Comparison of ENCODE assay signal across 2 cellular contexts in genomic region chr10:72019085-72019876, GRCh38.
TF ChIP-seq lines count a peak whose summit lies in the region.

No MANE protein-coding gene starts in this region.

TF ChIP-seq in HEK293, 187 proteins besides CTCF, POLR2A, EP300 and RAD21 (continued from another document):
- no peak for TF ChIP-seq ZBTB10 (tag by site-specific recombination; IDR thresholded peaks at IDR 0.05)
TF ChIP-seq in HEK293: peak in this region for 2.

TF ChIP-seq in K562, 482 proteins besides CTCF, POLR2A, EP300 and RAD21 (continued from another document):
- TF ChIP-seq CUX1 (CRISPR knock-in tag; IDR thresholded peaks at IDR 0.05) (no peak), CEBPB (tag; IDR thresholded peaks at IDR 0.05) (no peak), SIN3A (IDR thresholded peaks at IDR 0.05; ENCODE audit: borderline replicate concordance in 2 of 2, control insufficient read depth in 1 of 2, low read depth in 2 of 2, low read length in 2 of 2) (no peak), ZNF77 (CRISPR knock-in tag; IDR thresholded peaks at IDR 0.05) (no peak), EWSR1 (IDR thresholded peaks at IDR 0.05; ENCODE audit: borderline replicate concordance, low read depth, partially characterized antibody) (no peak), GATAD2B (IDR thresholded peaks at IDR 0.05; ENCODE audit: borderline replicate concordance) (no peak), BCOR (IDR thresholded peaks at IDR 0.05) (peak; percentile 36; the same call in 1 of the 2 replicates), NCOR1 (IDR thresholded peaks at IDR 0.05) (no peak), XRCC4 (IDR thresholded peaks at IDR 0.05; ENCODE audit: extremely low read depth, insufficient read depth, insufficient read length) (no peak), ZFP36 (IDR thresholded peaks at IDR 0.05; ENCODE audit: low read depth, low read length, partially characterized antibody) (peak; percentile 68)
